In genomic region chr13:113349491-113349890, GRCh38 we compare ENCODE assay signal across 19 cellular contexts. TPM values are rescaled to one million over a fixed set of nuclear protein-coding genes. Genes with fewer than 3 reads are reported as not detected.
DNase-seq lines count a peak whose midpoint lies in the region; ATAC-seq, FAIRE-seq and TF ChIP-seq lines count a peak whose summit lies in the region.
"Had no signal": no experiment of that assay in that cellular context is flagged by ENCODE, and none has a peak within 500 bp of the region (broad histone marks: within the 10 kb centered on the region; RNA-seq: fewer than 3 reads in every experiment).

No MANE protein-coding gene starts in this region.

- no peak for TF ChIP-seq RAD21 in H1 (IDR thresholded peaks at IDR 0.05 in 1 of 2, conservative IDR thresholded peaks at IDR 0.05 in 1 of 2; ENCODE audit: low read depth in 2 of 2, low read length in 2 of 2)

- no peak overlapping the region for H3K9ac ChIP-seq in H1 (replicated peaks in 1 of 4; ENCODE audit: extremely low read depth in 1 of 4, low read depth in 3 of 4, low read length in 3 of 4)
- no peak overlapping the region for H3K9ac ChIP-seq in endodermal cell (ENCODE audit: extremely low read depth, low read length, poor library complexity, severe bottlenecking)
- H3K9ac ChIP-seq: BLaER1 treated with 17β-estradiol and CSF1 and Interleukin-3, amounts not matched to agents 10 nM and 100 nM; GM23248 had no signal

- H3K4me1 ChIP-seq in H1 (replicated peaks in 1 of 4; ENCODE audit: control insufficient read depth in 3 of 4, insufficient read depth in 4 of 4, low read length in 3 of 4) (no peaks in the 10 kb centered on the region), lower lobe of right lung (no peaks in the 10 kb centered on the region), endodermal cell (ENCODE audit: control insufficient read depth, insufficient read depth, low read length) (no peaks in the 10 kb centered on the region)

- no peak overlapping the region for H3K56ac ChIP-seq in H1 (replicated peaks; ENCODE audit: insufficient read length, low read depth, low read length)

- no peak for DNase-seq in H1 (ENCODE audit: low read depth in 1 of 2, low spot score in 2 of 2)
- peak; percentile 21 for DNase-seq in lower lobe of right lung
- peak; percentile 55 for DNase-seq in posterior vena cava (ENCODE audit: low spot score)
- no peak for DNase-seq in stimulated activated CD4-positive, alpha-beta T cell treated with anti-CD3 and anti-CD28 coated beads, Interleukin-2, amount 100 ng/mL, for 48 hours
- no peak for DNase-seq in endodermal cell
- DNase-seq: CD4-positive, CD25-positive, alpha-beta regulatory T cell; CD8-positive, alpha-beta memory T cell; COR-L47; HFFc6; IMR-90 had no signal

- 97% methylated on average over 15 of the region's 15 CpGs; no CpG with 5 or more reads in 1 of the 2 experiments for WGBS in H1 (ENCODE audit: extremely low coverage in 1 of 2, insufficient coverage in 1 of 2, insufficient read length in 1 of 2, insufficient replicate concordance in 2 of 2, low coverage in 1 of 2, low lambda C conversion rate in 2 of 2, missing lambda C conversion rate in 1 of 2), 2 experiments
- 94% methylated on average over 15 of the region's 15 CpGs for WGBS in endodermal cell (ENCODE audit: insufficient coverage in 1 of 2, insufficient read length in 1 of 2), 2 experiments

- TF ChIP-seq CTCF in H1 (IDR thresholded peaks at IDR 0.05; ENCODE audit: control extremely low read depth in 1 of 3, insufficient read depth in 1 of 3, low read depth in 1 of 3, low read length in 3 of 3): no peak
- TF ChIP-seq CTCF in lower lobe of right lung (IDR thresholded peaks at IDR 0.05): no peak
- no peak for TF ChIP-seq CTCF in endodermal cell (conservative IDR thresholded peaks at IDR 0.05)

- intact Hi-C loops in lower lobe of right lung (cut with DNase I) (no loop called here), posterior vena cava (cut with DNase I) (no loop called here)

- H3K14ac ChIP-seq in H1 (ENCODE audit: insufficient read length): no peak overlapping the region

- no peak overlapping the region for H2BK5ac ChIP-seq in H1 (ENCODE audit: low read depth, low read length)

- peaks cover 0 to 2% of the 10 kb centered on the region in 2 experiments; a peak in 1 of 4 replicates for H3K79me2 ChIP-seq in H1 (ENCODE audit: control insufficient read depth in 1 of 2, insufficient read depth in 2 of 2, low read length in 2 of 2)

- 0 out of 2 replicates have a peak, but pooled peaks cover 9% of the 10 kb centered on the region for H3K79me1 ChIP-seq in H1 (ENCODE audit: low read depth, low read length)

- H2AFZ ChIP-seq in H1 (ENCODE audit: low read length): no peak overlapping the region
- H2AFZ ChIP-seq: GM23248 had no signal

- no peak for TF ChIP-seq POLR2A in H1 (IDR thresholded peaks at IDR 0.05; ENCODE audit: control extremely low read depth in 1 of 2, low read depth in 2 of 2, low read length in 2 of 2)

- FAIRE-seq in H1 (lab: Jason Lieb, UNC): no peak
- FAIRE-seq: G401.6, GM12891, GM19239, H54 had no signal

- peaks cover 33 to 61% (median 47%) of the 10 kb centered on the region in 4 experiments for H3K36me3 ChIP-seq in H1 (ENCODE audit: control insufficient read depth in 2 of 4, insufficient read depth in 4 of 4, low read length in 3 of 4)
- no peaks in the 10 kb centered on the region for H3K36me3 ChIP-seq in lower lobe of right lung
- H3K36me3 ChIP-seq in endodermal cell (ENCODE audit: control insufficient read depth, insufficient read depth, low read length): peaks cover 28% of the 10 kb centered on the region

- H4K20me1 ChIP-seq in H1 (replicated peaks in 1 of 2; ENCODE audit: control insufficient read depth in 1 of 2, insufficient read depth in 2 of 2, low read length in 2 of 2): peaks cover 1 to 7% of the 10 kb centered on the region in 2 experiments
- H4K20me1 ChIP-seq: BLaER1 treated with 17β-estradiol and CSF1 and Interleukin-3, amounts not matched to agents 10 nM and 100 nM had no signal

- ATAC-seq in lower lobe of right lung (no peak), GM21447 (IDR thresholded peaks at IDR 0.05; ENCODE audit: unreplicated experiment) (no peak)

- peak overlapping the region; percentile 29; the same call in 1 of the 2 replicates for H4K8ac ChIP-seq in H1 (ENCODE audit: extremely low read depth, insufficient read depth, low read length)

- H2BK12ac ChIP-seq in H1 (ENCODE audit: low read depth, low read length): no peak overlapping the region

- peaks cover 8% of the 10 kb centered on the region for H3K9me3 Mint-ChIP-seq in endodermal cell

- no peak overlapping the region for H2BK15ac ChIP-seq in H1 (ENCODE audit: low read length)

- TF ChIP-seq EP300 in H1 (IDR thresholded peaks at IDR 0.05; ENCODE audit: borderline replicate concordance in 1 of 2, low read depth in 2 of 2, low read length in 2 of 2): no peak

- H3K4me2 ChIP-seq in H1 (ENCODE audit: insufficient read depth in 1 of 2, low read depth in 2 of 2, low read length in 2 of 2): no peak overlapping the region
- H3K4me2 ChIP-seq: BLaER1 treated with 17β-estradiol and CSF1 and Interleukin-3, amounts not matched to agents 10 nM and 100 nM had no signal

- H3K4me3 Mint-ChIP-seq in endodermal cell: no peak overlapping the region
- H3K4me3 Mint-ChIP-seq: B cell; CD8-positive, alpha-beta memory T cell; HFFc6 had no signal

- H4K5ac ChIP-seq in H1 (ENCODE audit: insufficient read length, low read depth, low read length): no peak overlapping the region

- H3K4me3 ChIP-seq in H1 (ENCODE audit: extremely low read depth in 1 of 4, insufficient read depth in 2 of 4, low read depth in 3 of 4, low read length in 4 of 4): no peak overlapping the region
- no peak overlapping the region for H3K4me3 ChIP-seq in lower lobe of right lung
- H3K4me3 ChIP-seq in endodermal cell (ENCODE audit: low read length): no peak overlapping the region
- H3K4me3 ChIP-seq: BLaER1 treated with 17β-estradiol and CSF1 and Interleukin-3, amounts not matched to agents 10 nM and 100 nM; GM23248 had no signal

- no peak overlapping the region for H3K27ac Mint-ChIP-seq in endodermal cell
- H3K27ac Mint-ChIP-seq: B cell; CD4-positive, CD25-positive, alpha-beta regulatory T cell; CD8-positive, alpha-beta memory T cell; HFFc6 had no signal

- POLR2A ChIA-PET in H1 (lab: Charles Lee; ENCODE audit: partially characterized antibody): interaction anchor here (0.6 to 1.9 kb wide), 8 partner anchors 9 to 52 kb away, joined by 3 to 8 read pairs (median 4); partner anchors contain the start of gene LAMP1

- H2BK120ac ChIP-seq in H1 (replicated peaks; ENCODE audit: low read depth, low read length): no peak overlapping the region

- H3K23me2 ChIP-seq in H1 (ENCODE audit: low read depth, low read length): no peaks in the 10 kb centered on the region

- no peak overlapping the region for H3K27ac ChIP-seq in H1 (ENCODE audit: low read depth, low read length)
- H3K27ac ChIP-seq in lower lobe of right lung: no peak overlapping the region
- no peak overlapping the region for H3K27ac ChIP-seq in endodermal cell (ENCODE audit: low read depth, low read length)
- H3K27ac ChIP-seq: BLaER1 treated with 17β-estradiol and CSF1 and Interleukin-3, amounts not matched to agents 10 nM and 100 nM; GM23248 had no signal

- H3K9me3 ChIP-seq in H1 (ENCODE audit: insufficient read depth in 2 of 2, low read depth in 1 of 2, low read length in 1 of 2) (peaks cover 7 to 18% of the 10 kb centered on the region in 2 experiments; a peak in 2 of 4 replicates), lower lobe of right lung (no peaks in the 10 kb centered on the region), endodermal cell (ENCODE audit: control insufficient read depth, low read length) (no peaks in the 10 kb centered on the region)

- H3K27me3 ChIP-seq in H1 (replicated peaks in 1 of 4; ENCODE audit: control insufficient read depth in 3 of 4, extremely low read depth in 1 of 4, insufficient read depth in 3 of 4, low read length in 3 of 4): no peaks in the 10 kb centered on the region
- H3K27me3 ChIP-seq in lower lobe of right lung (ENCODE audit: low read depth): no peaks in the 10 kb centered on the region
- H3K27me3 ChIP-seq in endodermal cell (ENCODE audit: control insufficient read depth, insufficient read depth, low read length, poor library complexity, severe bottlenecking): no peaks in the 10 kb centered on the region
- H3K27me3 ChIP-seq: BLaER1 treated with 17β-estradiol and CSF1 and Interleukin-3, amounts not matched to agents 10 nM and 100 nM had no signal

- H3K4me1 Mint-ChIP-seq in endodermal cell: no peaks in the 10 kb centered on the region
- H3K4me1 Mint-ChIP-seq: B cell; CD4-positive, CD25-positive, alpha-beta regulatory T cell; CD8-positive, alpha-beta memory T cell had no signal

- H2AK5ac ChIP-seq in H1 (ENCODE audit: low read depth, low read length): no peak overlapping the region

- H2BK20ac ChIP-seq in H1 (ENCODE audit: low read length): no peak overlapping the region

- H3K23ac ChIP-seq in H1 (ENCODE audit: insufficient read length): no peak overlapping the region

- H3K18ac ChIP-seq in H1 (ENCODE audit: extremely low read depth, low read length): no peak overlapping the region

- H4K91ac ChIP-seq in H1 (replicated peaks; ENCODE audit: insufficient read length, low read length): no peak overlapping the region

- no peaks in the 10 kb centered on the region for H3K27me3 Mint-ChIP-seq in endodermal cell (ENCODE audit: insufficient read depth)
- H3K27me3 Mint-ChIP-seq: CD4-positive, CD25-positive, alpha-beta regulatory T cell had no signal

- peaks cover 53% of the 10 kb centered on the region for H3K36me3 Mint-ChIP-seq in endodermal cell (ENCODE audit: low read depth)
- H3K36me3 Mint-ChIP-seq: CD4-positive, CD25-positive, alpha-beta regulatory T cell; CD8-positive, alpha-beta memory T cell had no signal

- CTCF ChIA-PET in H1 (lab: Charles Lee; ENCODE audit: partially characterized antibody): interaction anchor here (0.6 to 2.3 kb wide), 12 partner anchors 9 to 816 kb away, joined by 3 to 9 read pairs (median 4); no protein-coding TSS in a partner anchor

- H3K4ac ChIP-seq in H1 (replicated peaks; ENCODE audit: insufficient read length, low read depth, low read length): no peak overlapping the region

RNA-seq across cellular contexts. Expression of gene GRTP1, which starts 14.4 kb away (rescaled TPM):
- 52.0 and 54.3 TPM in 2 replicates for total RNA-seq in H1 (2021; fragmentation: NEBNext Ultra II Directional; extraction: Animal tissue kit (Norgen Biotek cat#: 25700))
- polyA plus RNA-seq in H1 (2011; rRNA removed): 34.7 and 47.5 TPM in 2 replicates
- 42.5 TPM for polyA plus RNA-seq in H1 (2011; cell fraction: cytosol; rRNA removed)
- polyA plus RNA-seq in H1 (2011; cell fraction: nucleus; rRNA removed): 44.3 TPM
- 42.4 to 45.7 TPM (median 42.7 TPM) in 4 replicates for polyA plus RNA-seq in H1 (2012, experiment 1 of 2)
- polyA plus RNA-seq in H1 (2012, experiment 2 of 2): 43.5 TPM
- polyA plus RNA-seq in H1 (2013, experiment 1 of 2): 29.8 TPM
- polyA plus RNA-seq in H1 (2013, experiment 2 of 2): 25.9 TPM
- 15.8 and 16.3 TPM in 2 replicates for polyA minus RNA-seq in H1 (2011; rRNA and poly(A)+ RNA removed)
- polyA minus RNA-seq in H1 (2011; cell fraction: cytosol; rRNA and poly(A)+ RNA removed): 33.6 TPM
- polyA minus RNA-seq in H1 (2011; cell fraction: nucleus; rRNA and poly(A)+ RNA removed): 39.4 TPM
- 4.2 TPM for total RNA-seq in lower lobe of right lung
- 1 to 10 TPM; 3.8 to 4.9 TPM for total RNA-seq in posterior vena cava
- 10 to 100 TPM; 31.4 to 35.1 TPM for total RNA-seq in endodermal cell
- 7.6 TPM for polyA plus RNA-seq in endodermal cell (2013, experiment 1 of 2)
- 7.7 TPM for polyA plus RNA-seq in endodermal cell (2013, experiment 2 of 2)
- total RNA-seq: A172; B cell; CD4-positive, CD25-positive, alpha-beta regulatory T cell; CD8-positive, alpha-beta memory T cell; GM23248 had no signal
- polyA plus RNA-seq: CD8-positive, alpha-beta memory T cell had no signal

RNA-seq across cellular contexts. Expression of gene LAMP1, which starts 52.5 kb away (rescaled TPM):
- total RNA-seq in H1 (2021; fragmentation: NEBNext Ultra II Directional; extraction: Animal tissue kit (Norgen Biotek cat#: 25700)): 140 and 146 TPM in 2 replicates
- 97.6 and 99.5 TPM in 2 replicates for polyA plus RNA-seq in H1 (2011; rRNA removed)
- polyA plus RNA-seq in H1 (2011; cell fraction: cytosol; rRNA removed): 73.9 TPM
- polyA plus RNA-seq in H1 (2011; cell fraction: nucleus; rRNA removed): 105 TPM
- polyA plus RNA-seq in H1 (2012, experiment 1 of 2): 153 to 170 TPM (median 160 TPM) in 4 replicates
- 111 TPM for polyA plus RNA-seq in H1 (2012, experiment 2 of 2)
- 196 TPM for polyA plus RNA-seq in H1 (2013, experiment 1 of 2)
- polyA plus RNA-seq in H1 (2013, experiment 2 of 2): 198 TPM
- polyA minus RNA-seq in H1 (2011; rRNA and poly(A)+ RNA removed): 68.6 and 75.6 TPM in 2 replicates
- 80.5 TPM for polyA minus RNA-seq in H1 (2011; cell fraction: cytosol; rRNA and poly(A)+ RNA removed)
- 36.3 TPM for polyA minus RNA-seq in H1 (2011; cell fraction: nucleus; rRNA and poly(A)+ RNA removed)
- total RNA-seq in lower lobe of right lung (353 TPM), posterior vena cava (100 to 1,000 TPM; 146 to 197 TPM), endodermal cell (100 to 1,000 TPM; 153 to 160 TPM)
- polyA plus RNA-seq in endodermal cell (2013, experiment 1 of 2): 103 TPM
- 95.8 TPM for polyA plus RNA-seq in endodermal cell (2013, experiment 2 of 2)

Comparison
In these comparisons a context has a peak if more than half of its experiments do, and no peak if none do; other contexts are left out.
1. DNase-seq: peak in lower lobe of right lung (single experiment) and posterior vena cava (single experiment); none in H1 (0 of 2), stimulated activated CD4-positive, alpha-beta T cell treated with anti-CD3 and anti-CD28 coated beads, Interleukin-2, amount 100 ng/mL, for 48 hours (0 of 2) and endodermal cell (single experiment).